Comparison of ENCODE assay signal across 10 cellular contexts in genomic region chrX:2614911-2615310, GRCh38.
DNase-seq lines count a peak whose midpoint lies in the region; ATAC-seq and TF ChIP-seq lines count a peak whose summit lies in the region.
"Had no signal": no experiment of that assay in that cellular context is flagged by ENCODE, and none has a peak within 500 bp of the region (broad histone marks: within the 10 kb centered on the region; RNA-seq: fewer than 3 reads in every experiment).

No MANE protein-coding gene starts in this region.

- H3K36me3 ChIP-seq in IMR-90 (ENCODE audit: control insufficient read depth, insufficient read depth, low read length) = peaks cover 9% of the 10 kb centered on the region

- no peak overlapping the region; the same call in 1 of the 2 replicates for H2BK20ac ChIP-seq in IMR-90 (ENCODE audit: low read depth, low read length)

- no peak overlapping the region for H2BK15ac ChIP-seq in IMR-90 (ENCODE audit: low read depth, low read length)

- peaks cover 15% of the 10 kb centered on the region for H3K4me1 Mint-ChIP-seq in endothelial cell (ENCODE audit: unreplicated experiment)
- H3K4me1 Mint-ChIP-seq in nephron progenitor cell = peaks cover 31% of the 10 kb centered on the region

- TF ChIP-seq RAD21 in IMR-90 (IDR thresholded peaks at IDR 0.05; ENCODE audit: low read length) = peak; percentile 52

- peak overlapping the region; percentile 87 to 93 for H4K8ac ChIP-seq in IMR-90 (ENCODE audit: low read depth in 2 of 2, low read length in 2 of 2)

- no peak overlapping the region for H2AK5ac ChIP-seq in IMR-90 (ENCODE audit: low read depth, low read length)

- WGBS in IMR-90 (ENCODE audit: extremely low coverage in 2 of 2, insufficient read length in 1 of 2), 2 experiments = no CpG with 5 or more reads among the region's 3 CpGs

- no peaks in the 10 kb centered on the region for H3K9me3 Mint-ChIP-seq in endothelial cell (ENCODE audit: unreplicated experiment)
- H3K9me3 Mint-ChIP-seq in nephron progenitor cell = no peaks in the 10 kb centered on the region

- TF ChIP-seq POLR2A in IMR-90 (IDR thresholded peaks at IDR 0.05; ENCODE audit: low read depth, low read length) = no peak

- H3K27ac Mint-ChIP-seq in endothelial cell (ENCODE audit: unreplicated experiment) = peak overlapping the region; percentile 34
- no peak overlapping the region for H3K27ac Mint-ChIP-seq in nephron progenitor cell

- H2AFZ ChIP-seq in IMR-90 (replicated peaks; ENCODE audit: low read length, poor library complexity) = no peak overlapping the region

- CTCF ChIA-PET in IMR-90 (lab: Yijun Ruan, JAX) = no interaction called here

- no peak overlapping the region for H3K56ac ChIP-seq in IMR-90 (ENCODE audit: extremely low read depth, insufficient read depth, low read length)

- dilution Hi-C loops in IMR-90 (cut with HindIII; ENCODE audit: low sequenced_read_pairs, unreplicated experiment) = no loop called here

- H3K9me1 ChIP-seq in IMR-90 (ENCODE audit: insufficient read depth, low read length) = peaks cover 5% of the 10 kb centered on the region; the same call in 1 of the 2 replicates

- no peak overlapping the region for H3K23ac ChIP-seq in IMR-90 (ENCODE audit: low read depth, low read length)

- peaks cover 6% of the 10 kb centered on the region for H3K4me1 ChIP-seq in IMR-90 (ENCODE audit: control insufficient read depth, insufficient read depth, low read length)

- ATAC-seq in IMR-90 (ENCODE audit: low read depth) = peak; percentile 93
- ATAC-seq in GM21515 (IDR thresholded peaks at IDR 0.05; ENCODE audit: unreplicated experiment) = no peak

- no peak overlapping the region for H2AK9ac ChIP-seq in IMR-90 (replicated peaks; ENCODE audit: low read depth, low read length, poor library complexity)

- H2BK5ac ChIP-seq in IMR-90 (ENCODE audit: low read depth, low read length, poor library complexity, severe bottlenecking) = peak overlapping the region; percentile 27

- peak overlapping the region; percentile 97; the same call in 1 of the 2 replicates for H4K5ac ChIP-seq in IMR-90 (ENCODE audit: low read depth, low read length)

- POLR2A ChIA-PET in IMR-90 (lab: Charles Lee; ENCODE audit: unreplicated experiment) = no interaction called here

- TF ChIP-seq CTCF in AG10803 (conservative IDR thresholded peaks at IDR 0.05; ENCODE audit: low read length) = peak; percentile 83
- peak; percentile 71 for TF ChIP-seq CTCF in IMR-90 (conservative IDR thresholded peaks at IDR 0.05; ENCODE audit: low read depth, low read length)
- TF ChIP-seq CTCF in endothelial cell (IDR thresholded peaks at IDR 0.05; ENCODE audit: unreplicated experiment) = no peak
- peak; percentile 26 for TF ChIP-seq CTCF in nephron progenitor cell (IDR thresholded peaks at IDR 0.05)

- peaks cover 0 to 8% of the 10 kb centered on the region in 2 experiments; a peak in 2 of 4 replicates for H3K79me1 ChIP-seq in IMR-90 (ENCODE audit: low read depth in 1 of 2, low read length in 2 of 2)

- no peaks in the 10 kb centered on the region for H4K20me1 ChIP-seq in IMR-90 (ENCODE audit: insufficient read depth, low read length)

- H3K4me3 ChIP-seq in AG10803 (ENCODE audit: low read length) (no peak overlapping the region), IMR-90 (ENCODE audit: insufficient read depth, low read depth, low read length) (no peak overlapping the region)

- intact Hi-C loops in IMR-90 (cut with micrococcal nuclease) = loop anchor here (5.0 kb wide), 2 partner anchors 77 to 1163 kb away; partner anchors contain the start of genes ASMTL and CD99

- H3K27ac ChIP-seq in IMR-90 (ENCODE audit: insufficient read depth, low read length) = no peak overlapping the region

- peaks cover 4% of the 10 kb centered on the region for H3K36me3 Mint-ChIP-seq in endothelial cell (ENCODE audit: low read depth, unreplicated experiment)
- peaks cover 58% of the 10 kb centered on the region for H3K36me3 Mint-ChIP-seq in nephron progenitor cell (ENCODE audit: low read depth)

- no TSS peak for BruUV-seq in IMR-90 (replicated peaks; lab: Mats Ljungman, UMichigan)

- H3K4me3 Mint-ChIP-seq in endothelial cell (ENCODE audit: unreplicated experiment) = no peak overlapping the region
- no peak overlapping the region for H3K4me3 Mint-ChIP-seq in nephron progenitor cell

- H4K91ac ChIP-seq in IMR-90 (ENCODE audit: insufficient read depth, low read depth, low read length) = 0 out of 2 replicates have a peak overlapping the region, but pooled peaks have one; percentile 59

- peak overlapping the region; percentile 50; the same call in 1 of the 2 replicates for H2BK120ac ChIP-seq in IMR-90 (ENCODE audit: low read depth, low read length)

- H3K9ac ChIP-seq in IMR-90 (ENCODE audit: low read depth, low read length) = peak overlapping the region; percentile 32; the same call in 1 of the 2 replicates

- H3K18ac ChIP-seq in IMR-90 (ENCODE audit: low read depth, low read length) = no peak overlapping the region

- peak overlapping the region; percentile 64; the same call in 1 of the 2 replicates for H3K4me2 ChIP-seq in IMR-90 (ENCODE audit: low read depth, low read length)

- no peaks in the 10 kb centered on the region for H3K9me3 ChIP-seq in IMR-90 (ENCODE audit: control insufficient read depth, insufficient read depth, low read length)

- H3K27me3 ChIP-seq in IMR-90 (ENCODE audit: control insufficient read depth, insufficient read depth, low read length) = no peaks in the 10 kb centered on the region

- in situ Hi-C loops in IMR-90 (cut with MboI; ENCODE audit: low sequenced_read_pairs) = no loop called here

- no peak overlapping the region for H3K14ac ChIP-seq in IMR-90 (replicated peaks; ENCODE audit: low read depth, low read length)

- DNase-seq in AG10803 (ENCODE audit: low read depth) = peak; percentile 88
- DNase-seq in IMR-90 = peak; percentile 83
- DNase-seq in endothelial cell (ENCODE audit: low spot score) = no peak
- no peak for DNase-seq in nephron progenitor cell
- DNase-seq in NCI-H2196 treated with DMSO at 0.1 percent for 48 hours (lab: John Stamatoyannopoulos, UW; ENCODE audit: unreplicated experiment) = no peak
- no peak for DNase-seq in NCI-H446 treated with DMSO at 0.1 percent for 48 hours (lab: John Stamatoyannopoulos, UW)
- DNase-seq in NCI-H2029 treated with DMSO at 0.1 percent for 48 hours (lab: John Stamatoyannopoulos, UW) = no peak
- DNase-seq: anterior cingulate cortex, NCI-H2171 treated with DMSO at 0.1 percent for 48 hours had no signal

- H3K4ac ChIP-seq in IMR-90 (ENCODE audit: low read depth, low read length) = peak overlapping the region; percentile 34; the same call in 1 of the 2 replicates

- H3K27me3 Mint-ChIP-seq in endothelial cell (ENCODE audit: unreplicated experiment) (peaks cover 2% of the 10 kb centered on the region), nephron progenitor cell (ENCODE audit: low read depth, poor library complexity) (peaks cover 9% of the 10 kb centered on the region)

TF ChIP-seq in IMR-90, 13 proteins besides CTCF, POLR2A, EP300 and RAD21:
- TF ChIP-seq USF2 (IDR thresholded peaks at IDR 0.05; ENCODE audit: low read depth, low read length) = peak; percentile 47; the same call in 1 of the 2 replicates
- TF ChIP-seq CEBPB (IDR thresholded peaks at IDR 0.05; ENCODE audit: low read depth, low read length) = 0 out of 2 replicates have a peak, but pooled peaks have one; percentile 26
- TF ChIP-seq BHLHE40 (IDR thresholded peaks at IDR 0.05; ENCODE audit: low read depth, low read length) = no peak
- TF ChIP-seq NFE2L2 (IDR thresholded peaks at IDR 0.05; ENCODE audit: low read depth, low read length) = no peak

Comparison
In these comparisons a context has a peak if more than half of its experiments do, and no peak if none do; other contexts are left out.
1. DNase-seq: peak in AG10803 (single experiment) and IMR-90 (single experiment); none in endothelial cell (single experiment), nephron progenitor cell (single experiment), NCI-H2196 treated with DMSO at 0.1 percent for 48 hours (single experiment), NCI-H446 treated with DMSO at 0.1 percent for 48 hours (single experiment) and NCI-H2029 treated with DMSO at 0.1 percent for 48 hours (single experiment).